In the genomic region with DNA sequence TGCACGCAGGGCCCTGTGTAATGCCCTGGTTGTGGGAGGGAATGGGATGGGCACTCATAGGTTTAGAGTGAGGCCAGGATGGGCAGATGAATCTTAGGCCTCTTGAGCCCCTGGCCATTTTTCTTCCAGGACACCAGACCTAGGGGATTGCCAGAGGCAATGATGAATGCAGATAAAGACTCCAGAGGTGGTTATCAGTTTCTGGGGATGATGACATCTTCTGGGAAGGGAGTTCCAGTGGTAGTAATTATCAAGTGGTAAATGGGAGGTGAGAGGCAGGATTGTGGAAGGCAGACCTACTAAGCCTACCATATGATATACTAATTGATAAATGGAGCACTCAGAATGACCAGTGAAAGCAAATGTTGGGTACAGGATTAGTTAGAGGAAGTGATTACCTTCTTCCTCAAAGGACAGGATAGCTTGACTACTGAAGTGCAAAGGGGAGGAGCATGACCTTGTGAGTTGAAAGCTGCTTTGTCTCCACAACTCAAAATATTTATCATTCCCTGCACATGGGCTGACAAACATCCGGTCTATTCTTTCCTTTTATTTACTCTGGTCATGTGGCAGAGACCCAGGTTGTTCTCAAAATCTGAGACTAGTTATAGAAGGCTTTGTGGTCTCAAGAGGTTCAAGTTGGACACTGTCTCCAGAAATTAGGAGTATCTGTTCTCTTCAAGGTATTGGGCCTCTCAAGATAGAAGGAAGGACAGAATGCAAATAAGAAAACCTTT, we compare ENCODE assay signal across 10 cellular contexts. TPM values are rescaled to one million over a fixed set of nuclear protein-coding genes. Genes with fewer than 3 reads are reported as not detected.
DNase-seq lines count a peak whose midpoint lies in the region; ATAC-seq and TF ChIP-seq lines count a peak whose summit lies in the region.
"Had no signal": no experiment of that assay in that cellular context is flagged by ENCODE, and none has a peak within 500 bp of the region (broad histone marks: within the 10 kb centered on the region; RNA-seq: fewer than 3 reads in every experiment).

No MANE protein-coding gene starts in this region.

- no peaks in the 10 kb centered on the region for H3K27me3 Mint-ChIP-seq in activated CD8-positive, alpha-beta memory T cell treated with anti-CD3 and anti-CD28 coated beads, Interleukin-2, amount 10 ng/mL, durations not matched to agents 7 days and 5 days
- H3K27me3 Mint-ChIP-seq in activated CD8-positive, alpha-beta T cell treated with anti-CD3 and anti-CD28 coated beads, Interleukin-2, amount 10 ng/mL, durations not matched to agents 7 days and 5 days (ENCODE audit: low read depth), result no peaks in the 10 kb centered on the region
- H3K27me3 Mint-ChIP-seq in stimulated activated memory B cell treated with anti-CD40 and anti-IgM and Interleukin-4, amounts not matched to agents 10 μg/mL and 1 μg/mL and 100 μg/mL, for 72 hours, result no peaks in the 10 kb centered on the region

- peak overlapping the region; percentile 85 for H3K27ac Mint-ChIP-seq in activated CD8-positive, alpha-beta memory T cell treated with anti-CD3 and anti-CD28 coated beads, Interleukin-2, amount 10 ng/mL, durations not matched to agents 7 days and 5 days
- H3K27ac Mint-ChIP-seq in activated CD8-positive, alpha-beta T cell treated with anti-CD3 and anti-CD28 coated beads, Interleukin-2, amount 10 ng/mL, durations not matched to agents 7 days and 5 days, result peak overlapping the region; percentile 51
- H3K27ac Mint-ChIP-seq in stimulated activated memory B cell treated with anti-CD40 and anti-IgM and Interleukin-4, amounts not matched to agents 10 μg/mL and 1 μg/mL and 100 μg/mL, for 72 hours, result peak overlapping the region; percentile 84
- H3K27ac Mint-ChIP-seq: neural progenitor cell had no signal

- TF ChIP-seq CTCF in gastrocnemius medialis (IDR thresholded peaks at IDR 0.05 in 4 of 5, conservative IDR thresholded peaks at IDR 0.05 in 1 of 5) (no peak), heart right ventricle (IDR thresholded peaks at IDR 0.05) (no peak)

- POLR2A ChIA-PET in activated CD8-positive, alpha-beta T cell treated with anti-CD3 and anti-CD28 coated beads, Interleukin-2, amount 10 ng/mL, durations not matched to agents 7 days and 5 days (lab: Charles Lee), result interaction anchor here (0.6 to 1.5 kb wide), 2 partner anchors 11 to 38 kb away, joined by 3 to 5 read pairs; partner anchors contain the start of gene LEO1

- no peaks in the 10 kb centered on the region for H3K36me3 ChIP-seq in gastrocnemius medialis
- H3K36me3 ChIP-seq in heart right ventricle, result no peaks in the 10 kb centered on the region
- H3K36me3 ChIP-seq: neural progenitor cell, SJSA1 had no signal

- no peaks in the 10 kb centered on the region for H3K9me3 ChIP-seq in gastrocnemius medialis
- no peaks in the 10 kb centered on the region for H3K9me3 ChIP-seq in heart right ventricle
- H3K9me3 ChIP-seq: SJSA1 had no signal

- no peak overlapping the region for H3K4me3 Mint-ChIP-seq in activated CD8-positive, alpha-beta memory T cell treated with anti-CD3 and anti-CD28 coated beads, Interleukin-2, amount 10 ng/mL, durations not matched to agents 7 days and 5 days
- H3K4me3 Mint-ChIP-seq in activated CD8-positive, alpha-beta T cell treated with anti-CD3 and anti-CD28 coated beads, Interleukin-2, amount 10 ng/mL, durations not matched to agents 7 days and 5 days, result no peak overlapping the region
- H3K4me3 Mint-ChIP-seq in stimulated activated memory B cell treated with anti-CD40 and anti-IgM and Interleukin-4, amounts not matched to agents 10 μg/mL and 1 μg/mL and 100 μg/mL, for 72 hours, result no peak overlapping the region
- H3K4me3 Mint-ChIP-seq: neural progenitor cell had no signal

- intact Hi-C loops in gastrocnemius medialis (cut with DNase I; ENCODE audit: low total_unique reads) (no loop called here), heart right ventricle (cut with DNase I) (no loop called here)

- ATAC-seq in activated CD8-positive, alpha-beta memory T cell treated with anti-CD3 and anti-CD28 coated beads, Interleukin-2, amount 10 ng/mL, durations not matched to agents 7 days and 5 days, result no peak
- no peak for ATAC-seq in activated CD8-positive, alpha-beta T cell treated with anti-CD3 and anti-CD28 coated beads, Interleukin-2, amount 10 ng/mL, durations not matched to agents 7 days and 5 days
- peak; percentile 53 for ATAC-seq in stimulated activated memory B cell treated with anti-CD40 and anti-IgM and Interleukin-4, amounts not matched to agents 10 μg/mL and 1 μg/mL and 100 μg/mL, for 72 hours
- ATAC-seq in gastrocnemius medialis, result no peak
- no peak for ATAC-seq in HG03196 (IDR thresholded peaks at IDR 0.05; ENCODE audit: unreplicated experiment)
- ATAC-seq in heart right ventricle, result no peak

- in situ Hi-C loops in gastrocnemius medialis (cut with MboI; ENCODE audit: low sequenced_read_pairs in 4 of 4), result no loop called here

- H3K27ac ChIP-seq in gastrocnemius medialis (no peak overlapping the region), heart right ventricle (peak overlapping the region in 1 of 10 donors; percentile 13)
- H3K27ac ChIP-seq: neural progenitor cell, SJSA1 had no signal

- 69 to 80% methylated on average over 2 of the region's 2 CpGs for WGBS in heart right ventricle, 2 donors

- peaks cover 0 to 36% of the 10 kb centered on the region in 2 donors for H3K4me1 ChIP-seq in gastrocnemius medialis
- peaks cover 6 to 69% (median 47%) of the 10 kb centered on the region in 9 donors for H3K4me1 ChIP-seq in heart right ventricle

- peaks cover 85% of the 10 kb centered on the region for H3K4me1 Mint-ChIP-seq in activated CD8-positive, alpha-beta memory T cell treated with anti-CD3 and anti-CD28 coated beads, Interleukin-2, amount 10 ng/mL, durations not matched to agents 7 days and 5 days
- peaks cover 63% of the 10 kb centered on the region for H3K4me1 Mint-ChIP-seq in activated CD8-positive, alpha-beta T cell treated with anti-CD3 and anti-CD28 coated beads, Interleukin-2, amount 10 ng/mL, durations not matched to agents 7 days and 5 days (ENCODE audit: low read depth)
- peaks cover 42% of the 10 kb centered on the region for H3K4me1 Mint-ChIP-seq in stimulated activated memory B cell treated with anti-CD40 and anti-IgM and Interleukin-4, amounts not matched to agents 10 μg/mL and 1 μg/mL and 100 μg/mL, for 72 hours

- H3K27me3 ChIP-seq in gastrocnemius medialis (no peaks in the 10 kb centered on the region), heart right ventricle (no peaks in the 10 kb centered on the region)
- H3K27me3 ChIP-seq: neural progenitor cell, SJSA1 had no signal

- H3K9me3 Mint-ChIP-seq in activated CD8-positive, alpha-beta memory T cell treated with anti-CD3 and anti-CD28 coated beads, Interleukin-2, amount 10 ng/mL, durations not matched to agents 7 days and 5 days (ENCODE audit: low read depth), result no peaks in the 10 kb centered on the region
- H3K9me3 Mint-ChIP-seq in activated CD8-positive, alpha-beta T cell treated with anti-CD3 and anti-CD28 coated beads, Interleukin-2, amount 10 ng/mL, durations not matched to agents 7 days and 5 days (ENCODE audit: insufficient read depth), result no peaks in the 10 kb centered on the region
- H3K9me3 Mint-ChIP-seq in stimulated activated memory B cell treated with anti-CD40 and anti-IgM and Interleukin-4, amounts not matched to agents 10 μg/mL and 1 μg/mL and 100 μg/mL, for 72 hours, result no peaks in the 10 kb centered on the region
- H3K9me3 Mint-ChIP-seq: neural progenitor cell had no signal

- no peak for DNase-seq in activated CD8-positive, alpha-beta memory T cell treated with anti-CD3 and anti-CD28 coated beads, Interleukin-2, amount 10 ng/mL, durations not matched to agents 7 days and 5 days
- DNase-seq in activated CD8-positive, alpha-beta memory T cell treated with anti-CD3 and anti-CD28 coated beads for 24 hours, result no peak
- DNase-seq in NCI-H1092 (lab: John Stamatoyannopoulos, UW) (peak; percentile 13), gastrocnemius medialis (no peak), heart right ventricle (no peak)
- no peak for DNase-seq in activated CD8-positive, alpha-beta T cell treated with anti-CD3 and anti-CD28 coated beads, Interleukin-2, amount 10 ng/mL, durations not matched to agents 7 days and 5 days

- TF ChIP-seq POLR2A in gastrocnemius medialis (IDR thresholded peaks at IDR 0.05), result no peak

- CTCF ChIA-PET in activated CD8-positive, alpha-beta memory T cell treated with anti-CD3 and anti-CD28 coated beads, Interleukin-2, amount 10 ng/mL, durations not matched to agents 7 days and 5 days (lab: Charles Lee), result interaction anchor here (1.8 kb wide), 1 partner anchor 70 kb away, joined by 4 read pairs; no protein-coding TSS in a partner anchor
- CTCF ChIA-PET in activated CD8-positive, alpha-beta T cell treated with anti-CD3 and anti-CD28 coated beads, Interleukin-2, amount 10 ng/mL, durations not matched to agents 7 days and 5 days (lab: Charles Lee), result interaction anchor here (0.6 to 1.9 kb wide), 3 partner anchors 37 to 136 kb away, joined by 3 to 5 read pairs (median 3); no protein-coding TSS in a partner anchor

- peaks cover 2% of the 10 kb centered on the region for H3K36me3 Mint-ChIP-seq in activated CD8-positive, alpha-beta memory T cell treated with anti-CD3 and anti-CD28 coated beads, Interleukin-2, amount 10 ng/mL, durations not matched to agents 7 days and 5 days
- H3K36me3 Mint-ChIP-seq in activated CD8-positive, alpha-beta T cell treated with anti-CD3 and anti-CD28 coated beads, Interleukin-2, amount 10 ng/mL, durations not matched to agents 7 days and 5 days (ENCODE audit: low read depth), result peaks cover 1% of the 10 kb centered on the region
- H3K36me3 Mint-ChIP-seq in stimulated activated memory B cell treated with anti-CD40 and anti-IgM and Interleukin-4, amounts not matched to agents 10 μg/mL and 1 μg/mL and 100 μg/mL, for 72 hours, result no peaks in the 10 kb centered on the region
- H3K36me3 Mint-ChIP-seq: neural progenitor cell had no signal

- H3K4me3 ChIP-seq in gastrocnemius medialis (no peak overlapping the region), heart right ventricle (no peak overlapping the region)
- H3K4me3 ChIP-seq: neural progenitor cell, SJSA1 had no signal

RNA-seq across cellular contexts. Expression of gene MAPK6, which starts 10.2 kb away (rescaled TPM):
- total RNA-seq in activated CD8-positive, alpha-beta memory T cell treated with anti-CD3 and anti-CD28 coated beads, Interleukin-2, amount 10 ng/mL, durations not matched to agents 7 days and 5 days, result 10 to 100 TPM; 44.7 to 53.0 TPM
- 10 to 100 TPM; 26.5 to 31.8 TPM for total RNA-seq in activated CD8-positive, alpha-beta T cell treated with anti-CD3 and anti-CD28 coated beads, Interleukin-2, amount 10 ng/mL, durations not matched to agents 7 days and 5 days
- total RNA-seq in gastrocnemius medialis (10 to 100 TPM; 47.6 to 84.4 (median 56.4) TPM), heart right ventricle (10 to 100 TPM; 13.5 to 21.8 (median 18.1) TPM)
- polyA plus RNA-seq in heart right ventricle, result 1 to 10 TPM; 4.2 to 7.9 TPM

RNA-seq across cellular contexts. Expression of gene LEO1, which starts 37.3 kb away (rescaled TPM):
- 10 to 100 TPM; 33.4 to 34.9 TPM for total RNA-seq in activated CD8-positive, alpha-beta memory T cell treated with anti-CD3 and anti-CD28 coated beads, Interleukin-2, amount 10 ng/mL, durations not matched to agents 7 days and 5 days
- 10 to 100 TPM; 30.3 to 33.4 TPM for total RNA-seq in activated CD8-positive, alpha-beta T cell treated with anti-CD3 and anti-CD28 coated beads, Interleukin-2, amount 10 ng/mL, durations not matched to agents 7 days and 5 days
- 10 to 100 TPM in 3 of 4 donors, 1 to 10 TPM in 1; 6.7 to 14.8 (median 11.7) TPM for total RNA-seq in gastrocnemius medialis
- 1 to 10 TPM; 6.6 to 9.1 (median 8.2) TPM for total RNA-seq in heart right ventricle
- polyA plus RNA-seq in heart right ventricle, result 1 to 10 TPM; 6.9 to 8.8 TPM
